ENCODE assay signal across 16 cellular contexts in genomic region chr7:127927339-127927679, GRCh38.
DNase-seq lines count a peak whose midpoint lies in the region; ATAC-seq and TF ChIP-seq lines count a peak whose summit lies in the region.
"Had no signal": no experiment of that assay in that cellular context is flagged by ENCODE, and none has a peak within 500 bp of the region (broad histone marks: within the 10 kb centered on the region; RNA-seq: fewer than 3 reads in every experiment).

No MANE protein-coding gene starts in this region.

- no peak overlapping the region for H4K91ac ChIP-seq in H9 (ENCODE audit: insufficient read length, low read depth, low read length)

- no peak overlapping the region for H4K5ac ChIP-seq in H9 (ENCODE audit: insufficient read length, low read depth, low read length)

- POLR2A ChIA-PET in activated B cell treated with CpG ODN at 0.5 μM for 24 hours (lab: Charles Lee) = no interaction called here

- H3K23me2 ChIP-seq in H9 (ENCODE audit: insufficient read length, low read depth, low read length, poor library complexity, severe bottlenecking) = no peaks in the 10 kb centered on the region

- no peak overlapping the region for H3K23ac ChIP-seq in H9 (ENCODE audit: insufficient read length, low read depth, low read length)

- H3K79me1 ChIP-seq in H9 (ENCODE audit: insufficient read depth, low read depth, low read length, poor library complexity, severe bottlenecking) = peaks cover 4% of the 10 kb centered on the region

- H2BK5ac ChIP-seq in H9 (ENCODE audit: insufficient read length, low read length) = no peak overlapping the region

- H4K8ac ChIP-seq in H9 (replicated peaks; ENCODE audit: insufficient read length, low read depth, low read length) = no peak overlapping the region

- no peak overlapping the region for H2AK5ac ChIP-seq in H9 (ENCODE audit: insufficient read length, low read length)

- no peaks in the 10 kb centered on the region for H4K20me1 ChIP-seq in H9 (ENCODE audit: control insufficient read depth, insufficient read depth, insufficient read length)

- H3K14ac ChIP-seq in H9 (ENCODE audit: insufficient read depth, low read length) = no peak overlapping the region

- no peaks in the 10 kb centered on the region for H3K27me3 ChIP-seq in H9 (ENCODE audit: insufficient read depth, low read length)

- H3K79me2 ChIP-seq in H9 (ENCODE audit: insufficient read depth, low read length) = no peaks in the 10 kb centered on the region

- no peaks in the 10 kb centered on the region; the same call in 1 of the 2 replicates for H3K4me1 ChIP-seq in H9 (ENCODE audit: insufficient read depth, low read length)

- TF ChIP-seq CTCF in activated B cell treated with CpG ODN at 0.5 μM for 24 hours (IDR thresholded peaks at IDR 0.05) (no peak), fibroblast of the aortic adventitia (IDR thresholded peaks at IDR 0.05; ENCODE audit: insufficient read depth, low read length) (no peak), H9 (conservative IDR thresholded peaks at IDR 0.05) (no peak)

- no peaks in the 10 kb centered on the region for H3K27me3 Mint-ChIP-seq in activated B cell treated with CpG ODN at 0.5 μM for 24 hours
- H3K27me3 Mint-ChIP-seq in H9 (ENCODE audit: low read depth) = no peaks in the 10 kb centered on the region

- no peak overlapping the region for H2BK120ac ChIP-seq in H9 (ENCODE audit: low read depth, low read length, poor library complexity, severe bottlenecking)

- H3K36me3 Mint-ChIP-seq in activated B cell treated with CpG ODN at 0.5 μM for 24 hours (ENCODE audit: low read depth) (peaks cover 26% of the 10 kb centered on the region), H9 (ENCODE audit: insufficient read depth in 1 of 3, low read depth in 3 of 3) (peaks cover 24 to 27% (median 27%) of the 10 kb centered on the region in 3 experiments)

- H3K27ac Mint-ChIP-seq in activated B cell treated with CpG ODN at 0.5 μM for 24 hours (peak overlapping the region; percentile 20), H9 (peak overlapping the region in 1 of 3 experiments; percentile 71; a peak in 2 of 7 replicates)

- H2AFZ ChIP-seq in H9 (ENCODE audit: low read length) = no peak overlapping the region

- WGBS in H9 (ENCODE audit: extremely low coverage, insufficient read length, low lambda C conversion rate) = no CpG with 5 or more reads among the region's 3 CpGs

- peak; percentile 24 for ATAC-seq in left ventricle myocardium superior
- ATAC-seq in activated B cell treated with CpG ODN at 0.5 μM for 24 hours (ENCODE audit: low read depth) = no peak
- ATAC-seq: stimulated activated naive CD8-positive, alpha-beta T cell treated with anti-CD3 and anti-CD28 coated beads, Interleukin-15, Interleukin-2, amounts not matched to agents 100 U/mL and 50 U/mL, for 24 hours had no signal

- H2BK20ac ChIP-seq in H9 (ENCODE audit: low read depth, low read length, poor library complexity, severe bottlenecking) = no peak overlapping the region

- no peak overlapping the region for H3T11ph ChIP-seq in H9 (ENCODE audit: low read length)

- no peak overlapping the region for H3K4me3 Mint-ChIP-seq in activated B cell treated with CpG ODN at 0.5 μM for 24 hours
- no peak overlapping the region for H3K4me3 Mint-ChIP-seq in H9

- intact Hi-C loops in left ventricle myocardium superior (cut with micrococcal nuclease) = no loop called here
- intact Hi-C loops in cardiac septum (cut with DNase I) = no loop called here
- intact Hi-C loops in activated B cell treated with CpG ODN at 0.5 μM for 24 hours (cut with micrococcal nuclease) = no loop called here

- no peak overlapping the region for H3K9ac ChIP-seq in H9 (ENCODE audit: extremely low read depth, insufficient read length, low read length)

- CTCF ChIA-PET in activated B cell treated with CpG ODN at 0.5 μM for 24 hours (lab: Charles Lee) = no interaction called here

- H3K9me3 ChIP-seq in H9 (ENCODE audit: control insufficient read depth, low read depth, low read length) = no peaks in the 10 kb centered on the region
- H3K9me3 ChIP-seq: HAP-1 had no signal

- H3K27ac ChIP-seq in H9 (ENCODE audit: insufficient read length, low read depth, low read length) = no peak overlapping the region

- no peak overlapping the region for H2BK12ac ChIP-seq in H9 (ENCODE audit: insufficient read length, low read depth, low read length)

- H3K4me3 ChIP-seq in fibroblast of the aortic adventitia (ENCODE audit: low read depth, low read length) = no peak overlapping the region
- H3K4me3 ChIP-seq: HAP-1 had no signal

- H3K4me2 ChIP-seq in H9 (ENCODE audit: insufficient read depth, insufficient read length, low read length) = no peak overlapping the region

- H3K4me1 Mint-ChIP-seq in activated B cell treated with CpG ODN at 0.5 μM for 24 hours = peaks cover 60% of the 10 kb centered on the region
- peaks cover 10% of the 10 kb centered on the region in 2 experiments for H3K4me1 Mint-ChIP-seq in H9

- H3K18ac ChIP-seq in H9 (ENCODE audit: insufficient read length, low read depth, low read length) = no peak overlapping the region

- H2BK15ac ChIP-seq in H9 (ENCODE audit: low read depth, low read length) = no peak overlapping the region

- H3K9me3 Mint-ChIP-seq in activated B cell treated with CpG ODN at 0.5 μM for 24 hours (no peaks in the 10 kb centered on the region), H9 (no peaks in the 10 kb centered on the region)

- DNase-seq in left ventricle myocardium superior (no peak), cardiac septum (ENCODE audit: low spot score) (no peak), activated B cell treated with CpG ODN at 0.5 μM for 24 hours (no peak), fibroblast of the aortic adventitia (ENCODE audit: low read depth) (peak; percentile 80), NCI-H82 (lab: John Stamatoyannopoulos, UW) (no peak), RKO (ENCODE audit: low spot score) (no peak), H9 (no peak), DMS53 treated with DMSO at 0.1 percent for 48 hours (lab: John Stamatoyannopoulos, UW; ENCODE audit: unreplicated experiment) (no peak)
- DNase-seq: activated CD4-positive, alpha-beta T cell treated with anti-CD3 and anti-CD28 coated beads, Interleukin-2, amount 50 U/mL, for 4 hours; amygdala; dermis blood vessel endothelial cell; mesendoderm; NCI-H2029 treated with DMSO at 0.1 percent for 48 hours; Right ventricle myocardium superior; stimulated activated naive CD8-positive, alpha-beta T cell treated with anti-CD3 and anti-CD28 coated beads, Interleukin-15, Interleukin-2, amounts not matched to agents 100 U/mL and 50 U/mL, for 24 hours had no signal

- no peak overlapping the region for H3K56ac ChIP-seq in H9 (ENCODE audit: insufficient read length, low read depth, low read length)

- no peak overlapping the region for H3K4ac ChIP-seq in H9 (ENCODE audit: low read depth, low read length)
